Comparison of ENCODE assay signal across 12 cellular contexts in genomic region chr3:146308682-146309081, GRCh38. TPM values are rescaled to one million over a fixed set of nuclear protein-coding genes. Genes with fewer than 3 reads are reported as not detected.
DNase-seq lines count a peak whose midpoint lies in the region; TF ChIP-seq lines count a peak whose summit lies in the region.
"Had no signal": no experiment of that assay in that cellular context is flagged by ENCODE, and none has a peak within 500 bp of the region (broad histone marks: within the 10 kb centered on the region; RNA-seq: fewer than 3 reads in every experiment).

No MANE protein-coding gene starts in this region.

- H3K9ac ChIP-seq in neuronal stem cell (ENCODE audit: low read depth, low read length, poor library complexity), result no peak overlapping the region

- no peak overlapping the region for H3K4me3 ChIP-seq in AG09309 (ENCODE audit: control insufficient read depth, low read depth, low read length)
- H3K4me3 ChIP-seq in fibroblast of mammary gland (ENCODE audit: control insufficient read depth, low read depth, low read length), result no peak overlapping the region
- no peak overlapping the region for H3K4me3 ChIP-seq in neuronal stem cell (ENCODE audit: low read length in 2 of 2)
- H3K4me3 ChIP-seq in prostate gland, result no peak overlapping the region

- H3K36me3 ChIP-seq in neuronal stem cell (replicated peaks in 1 of 2; ENCODE audit: control insufficient read depth in 2 of 2, insufficient read depth in 2 of 2, low read length in 2 of 2) (no peaks in the 10 kb centered on the region), prostate gland (no peaks in the 10 kb centered on the region)

- H2BK5ac ChIP-seq in neuronal stem cell (ENCODE audit: low read length), result no peak overlapping the region

- H2BK15ac ChIP-seq in neuronal stem cell (ENCODE audit: low read length), result no peak overlapping the region

- H3K4me2 ChIP-seq in neuronal stem cell (ENCODE audit: insufficient read depth, low read length, poor library complexity, severe bottlenecking), result no peak overlapping the region

- H3K9me3 ChIP-seq in neuronal stem cell (replicated peaks in 1 of 2; ENCODE audit: control insufficient read depth in 2 of 2, insufficient read depth in 1 of 2, low read depth in 1 of 2, low read length in 2 of 2) (no peaks in the 10 kb centered on the region), prostate gland (no peaks in the 10 kb centered on the region)

- no peak overlapping the region for H3K14ac ChIP-seq in neuronal stem cell (ENCODE audit: low read length)

- no peak overlapping the region for H4K91ac ChIP-seq in neuronal stem cell (ENCODE audit: low read depth, low read length, poor library complexity)

- intact Hi-C loops in prostate gland (cut with DNase I), result no loop called here

- no peaks in the 10 kb centered on the region for H3K4me1 ChIP-seq in neuronal stem cell (ENCODE audit: control insufficient read depth in 2 of 2, insufficient read depth in 1 of 2, low read depth in 1 of 2, low read length in 2 of 2)
- H3K4me1 ChIP-seq in prostate gland (replicated peaks), result no peaks in the 10 kb centered on the region

- no peak overlapping the region for H3K4ac ChIP-seq in neuronal stem cell (ENCODE audit: low read length)

- TF ChIP-seq CTCF in AG09309 (IDR thresholded peaks at IDR 0.05; ENCODE audit: control insufficient read depth, insufficient read depth, low read depth, low read length, missing control alignments) (no peak), fibroblast of mammary gland (conservative IDR thresholded peaks at IDR 0.05; ENCODE audit: control insufficient read depth, insufficient read depth, low read depth, low read length) (no peak), prostate gland (IDR thresholded peaks at IDR 0.05) (no peak)

- no peaks in the 10 kb centered on the region for H3K79me1 ChIP-seq in neuronal stem cell (ENCODE audit: low read depth, low read length)

- WGBS in neuronal stem cell (ENCODE audit: extremely low coverage in 2 of 2, insufficient read length in 2 of 2, insufficient replicate concordance in 1 of 2), 2 donors, result no CpG with 5 or more reads among the region's 3 CpGs
- WGBS in prostate gland, result 78% methylated on average over 3 of the region's 3 CpGs

- TF ChIP-seq POLR2A in prostate gland (IDR thresholded peaks at IDR 0.05), result no peak

- H2BK12ac ChIP-seq in neuronal stem cell (ENCODE audit: low read length), result no peak overlapping the region

- no peak overlapping the region for H3K23ac ChIP-seq in neuronal stem cell (ENCODE audit: low read depth, low read length, poor library complexity)

- H2AK5ac ChIP-seq in neuronal stem cell (ENCODE audit: low read depth, low read length), result no peak overlapping the region

- H3K27ac ChIP-seq in neuronal stem cell (replicated peaks; ENCODE audit: low read length), result no peak overlapping the region
- H3K27ac ChIP-seq in prostate gland, result no peak overlapping the region

- H2AFZ ChIP-seq in neuronal stem cell (ENCODE audit: low read length), result peak overlapping the region; percentile 28

- no peaks in the 10 kb centered on the region for H3K27me3 ChIP-seq in neuronal stem cell (ENCODE audit: control insufficient read depth in 3 of 3, insufficient read depth in 3 of 3, low read depth in 1 of 3, low read length in 3 of 3)
- no peaks in the 10 kb centered on the region for H3K27me3 ChIP-seq in prostate gland (replicated peaks; ENCODE audit: insufficient read depth)

- H4K8ac ChIP-seq in neuronal stem cell (ENCODE audit: low read depth, low read length), result no peak overlapping the region

- no peak overlapping the region for H2BK120ac ChIP-seq in neuronal stem cell (ENCODE audit: low read depth, low read length)

- DNase-seq in AG09309 (ENCODE audit: low read depth) (peak; percentile 58), RPMI7951 (ENCODE audit: low read depth) (peak; percentile 85), fibroblast of mammary gland (ENCODE audit: low read depth) (peak; percentile 72), neuronal stem cell (ENCODE audit: low spot score) (no peak), prostate gland (ENCODE audit: low spot score) (no peak), NCI-H146 (lab: John Stamatoyannopoulos, UW) (no peak), NCI-H1092 (lab: John Stamatoyannopoulos, UW) (no peak)
- no peak for DNase-seq in activated naive CD4-positive, alpha-beta T cell (lab: John Stamatoyannopoulos, UW)
- DNase-seq: activated T-cell treated with anti-CD3 and anti-CD28 coated beads, Interleukin-2, amount 50 U/mL, for 24 hours; CD4-positive, alpha-beta memory T cell; NCI-H82; stimulated activated naive CD8-positive, alpha-beta T cell treated with anti-CD3 and anti-CD28 coated beads, Interleukin-15, Interleukin-2, amounts not matched to agents 100 U/mL and 50 U/mL, for 24 hours had no signal

- H3K18ac ChIP-seq in neuronal stem cell (ENCODE audit: low read length), result no peak overlapping the region

RNA-seq across cellular contexts. Expression of gene PLSCR4, which starts 57.8 kb away (rescaled TPM):
- total RNA-seq in RPMI7951 (2014; rRNA removed; shearing (Covaris generic)), result 3.8 and 7.3 TPM in 2 replicates
- 0.60 TPM for polyA plus RNA-seq in neuronal stem cell (2013, experiment 1 of 2)
- polyA plus RNA-seq in neuronal stem cell (2013, experiment 2 of 2), result 0.98 TPM
- 10 to 100 TPM; 14.2 to 77.4 TPM for total RNA-seq in prostate gland
- total RNA-seq: CD4-positive, alpha-beta memory T cell had no signal
- polyA plus RNA-seq: CD4-positive, alpha-beta memory T cell had no signal

Comparison
In these comparisons a context has a peak if more than half of its experiments do, and no peak if none do; other contexts are left out.
1. DNase-seq: peak in AG09309 (single experiment), RPMI7951 (single experiment) and fibroblast of mammary gland (single experiment); none in neuronal stem cell (single experiment), prostate gland (single experiment), activated naive CD4-positive, alpha-beta T cell (0 of 4), NCI-H146 (single experiment) and NCI-H1092 (single experiment).